Comparison of ENCODE assay signal across 1 cellular context in genomic region chr1:10253755-10254154, GRCh38.
TF ChIP-seq lines count a peak whose summit lies in the region.

No MANE protein-coding gene starts in this region.

TF ChIP-seq in IMR-90, 13 proteins besides CTCF, POLR2A, EP300 and RAD21 (continued from another document):
- TF ChIP-seq BHLHE40 (IDR thresholded peaks at IDR 0.05; ENCODE audit: low read depth, low read length) (no peak; the same call in 1 of the 2 replicates), RFX5 (IDR thresholded peaks at IDR 0.05; ENCODE audit: low read depth, low read length) (no peak), MAZ (IDR thresholded peaks at IDR 0.05; ENCODE audit: borderline replicate concordance, low read depth, low read length) (peak; percentile 9; the same call in 1 of the 2 replicates), RCOR1 (IDR thresholded peaks at IDR 0.05; ENCODE audit: insufficient replicate concordance, low read length) (peak; percentile 19), SMC3 (IDR thresholded peaks at IDR 0.05; ENCODE audit: low read depth, low read length) (no peak), MAFK (IDR thresholded peaks at IDR 0.05; ENCODE audit: low read depth, low read length) (peak; percentile 73)
